27 cellular contexts compared by ENCODE assay signal in the genomic region with DNA sequence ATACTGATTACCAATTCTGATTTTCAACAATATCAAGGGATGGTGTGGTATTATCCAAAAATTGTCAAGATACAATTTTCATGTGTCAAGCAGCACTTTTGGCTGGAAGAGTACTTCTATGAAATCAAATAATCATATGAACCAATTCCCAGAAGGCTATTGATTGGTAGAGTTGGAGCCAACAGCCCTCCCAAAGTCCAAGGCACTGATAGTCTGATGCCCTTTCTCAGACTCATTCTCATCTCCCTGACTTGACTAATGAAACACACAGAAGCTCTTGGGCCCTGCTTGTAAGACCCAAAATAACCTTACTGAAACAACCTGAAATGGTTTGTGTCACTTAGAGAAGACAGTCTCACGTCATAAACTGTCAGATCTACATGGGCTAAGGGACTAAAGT.
"Had no signal": no experiment of that assay in that cellular context is flagged by ENCODE, and none has a peak within 500 bp of the region (broad histone marks: within the 10 kb centered on the region; RNA-seq: fewer than 3 reads in every experiment).

No MANE protein-coding gene starts in this region.

- H3K27ac ChIP-seq: left lung, ovary, right atrium auricular region, skin epidermis, suprapubic skin, thoracic aorta, tibial artery, upper lobe of right lung had no signal

- H3K27me3 Mint-ChIP-seq: naive thymus-derived CD4-positive, alpha-beta T cell; natural killer cell treated with Interleukin-12 subunit alpha and Interleukin-12 subunit beta and Interleukin-15 and Interleukin-18, amount 100 ng/mL, for 72 hours; progenitor cell of endocrine pancreas; stimulated activated naive CD8-positive, alpha-beta T cell treated with anti-CD3 and anti-CD28 coated beads, Interleukin-15, Interleukin-2, amounts not matched to agents 100 ng/mL and 50 ng/mL, for 24 hours had no signal

- H3K4me3 Mint-ChIP-seq: naive thymus-derived CD4-positive, alpha-beta T cell; natural killer cell treated with Interleukin-12 subunit alpha and Interleukin-12 subunit beta and Interleukin-15 and Interleukin-18, amount 100 ng/mL, for 72 hours; stimulated activated effector memory CD8-positive, alpha-beta T cell treated with anti-CD3 and anti-CD28 coated beads, Interleukin-12 subunit alpha, Interleukin-12 subunit beta, amount 100 ng/mL, for 72 hours; stimulated activated naive CD8-positive, alpha-beta T cell treated with anti-CD3 and anti-CD28 coated beads, Interleukin-15, Interleukin-2, amounts not matched to agents 100 ng/mL and 50 ng/mL, for 24 hours had no signal

- ATAC-seq: left cardiac atrium; left lung; mucosa of descending colon; naive thymus-derived CD4-positive, alpha-beta T cell; natural killer cell treated with Interleukin-12 subunit alpha and Interleukin-12 subunit beta and Interleukin-15 and Interleukin-18, amount 100 ng/mL, for 72 hours; sciatic nerve; stimulated activated effector memory CD8-positive, alpha-beta T cell treated with anti-CD3 and anti-CD28 coated beads, Interleukin-12 subunit alpha, Interleukin-12 subunit beta, amount 100 ng/mL, for 72 hours; upper lobe of right lung had no signal

- H3K4me1 ChIP-seq: suprapubic skin, upper lobe of right lung had no signal

- H3K9me3 Mint-ChIP-seq: naive thymus-derived CD4-positive, alpha-beta T cell; natural killer cell treated with Interleukin-12 subunit alpha and Interleukin-12 subunit beta and Interleukin-15 and Interleukin-18, amount 100 ng/mL, for 72 hours; stimulated activated effector memory CD8-positive, alpha-beta T cell treated with anti-CD3 and anti-CD28 coated beads, Interleukin-12 subunit alpha, Interleukin-12 subunit beta, amount 100 ng/mL, for 72 hours; stimulated activated naive CD8-positive, alpha-beta T cell treated with anti-CD3 and anti-CD28 coated beads, Interleukin-15, Interleukin-2, amounts not matched to agents 100 ng/mL and 50 ng/mL, for 24 hours had no signal

- H3K36me3 Mint-ChIP-seq: natural killer cell treated with Interleukin-12 subunit alpha and Interleukin-12 subunit beta and Interleukin-15 and Interleukin-18, amount 100 ng/mL, for 72 hours; stimulated activated effector memory CD8-positive, alpha-beta T cell treated with anti-CD3 and anti-CD28 coated beads, Interleukin-12 subunit alpha, Interleukin-12 subunit beta, amount 100 ng/mL, for 72 hours had no signal

- H3K27ac Mint-ChIP-seq: naive thymus-derived CD4-positive, alpha-beta T cell; natural killer cell treated with Interleukin-12 subunit alpha and Interleukin-12 subunit beta and Interleukin-15 and Interleukin-18, amount 100 ng/mL, for 72 hours; progenitor cell of endocrine pancreas; stimulated activated effector memory CD8-positive, alpha-beta T cell treated with anti-CD3 and anti-CD28 coated beads, Interleukin-12 subunit alpha, Interleukin-12 subunit beta, amount 100 ng/mL, for 72 hours; stimulated activated naive CD8-positive, alpha-beta T cell treated with anti-CD3 and anti-CD28 coated beads, Interleukin-15, Interleukin-2, amounts not matched to agents 100 ng/mL and 50 ng/mL, for 24 hours had no signal

- H3K27me3 ChIP-seq: left lung, ovary, right atrium auricular region, suprapubic skin, tibial artery, upper lobe of right lung had no signal

- DNase-seq: hippocampal formation; kidney glomerular epithelial cell; left cardiac atrium; left lung; mesendoderm; midbrain; mucosa of descending colon; naive thymus-derived CD4-positive, alpha-beta T cell; ovary; stimulated activated CD4-positive, alpha-beta T cell treated with anti-CD3 and anti-CD28 coated beads, Interleukin-12 subunit alpha, Interleukin-12 subunit beta, amount 100 ng/mL, for 4 hours; stimulated activated CD4-positive, alpha-beta T cell treated with anti-CD3 and anti-CD28 coated beads, Interleukin-15, amount 100 ng/mL, for 24 hours; stimulated activated CD4-positive, alpha-beta T cell treated with anti-CD3 and anti-CD28 coated beads, Interleukin-4, amount 100 ng/mL, for 24 hours; stimulated activated naive CD4-positive, alpha-beta T cell; tibial artery; upper lobe of right lung had no signal

- H3K4me3 ChIP-seq: left lung, lung, mucosa of descending colon, ovary, right atrium auricular region, skin epidermis, suprapubic skin, thoracic aorta, tibial artery, upper lobe of right lung had no signal

- H3K36me3 ChIP-seq: left lung, ovary, right atrium auricular region, suprapubic skin, thoracic aorta, tibial artery, upper lobe of right lung had no signal

- FAIRE-seq: keratinocyte, urothelium cell line had no signal

- H3K9me3 ChIP-seq: left lung, mucosa of descending colon, ovary, right atrium auricular region, suprapubic skin, thoracic aorta, tibial artery, upper lobe of right lung had no signal
